8 cellular contexts compared by ENCODE assay signal in genomic region chrX:20547649-20548051, GRCh38.
DNase-seq lines count a peak whose midpoint lies in the region; ATAC-seq and TF ChIP-seq lines count a peak whose summit lies in the region.
"Had no signal": no experiment of that assay in that cellular context is flagged by ENCODE, and none has a peak within 500 bp of the region (broad histone marks: within the 10 kb centered on the region; RNA-seq: fewer than 3 reads in every experiment).

No MANE protein-coding gene starts in this region.

- no peak overlapping the region for H2BK12ac ChIP-seq in trophoblast cell (ENCODE audit: low read length)

- H3K79me1 ChIP-seq in IMR-90 (ENCODE audit: low read depth in 1 of 2, low read length in 2 of 2) (no peaks in the 10 kb centered on the region), trophoblast cell (ENCODE audit: low read length) (no peaks in the 10 kb centered on the region)

- H2BK5ac ChIP-seq in IMR-90 (ENCODE audit: low read depth, low read length, poor library complexity, severe bottlenecking) (no peak overlapping the region), trophoblast cell (ENCODE audit: low read depth, low read length, poor library complexity) (no peak overlapping the region)

- H3K27me3 ChIP-seq in IMR-90 (ENCODE audit: control insufficient read depth, insufficient read depth, low read length), result no peaks in the 10 kb centered on the region
- no peaks in the 10 kb centered on the region for H3K27me3 ChIP-seq in lower lobe of right lung (ENCODE audit: low read depth)
- H3K27me3 ChIP-seq in spleen (replicated peaks in 1 of 7), result no peaks in the 10 kb centered on the region
- H3K27me3 ChIP-seq in trophoblast cell (ENCODE audit: insufficient read depth, low read length), result no peaks in the 10 kb centered on the region

- CTCF ChIA-PET in IMR-90 (lab: Yijun Ruan, JAX), result no interaction called here

- dilution Hi-C loops in IMR-90 (cut with HindIII; ENCODE audit: low sequenced_read_pairs, unreplicated experiment), result no loop called here

- WGBS in IMR-90 (ENCODE audit: extremely low coverage in 2 of 2, insufficient read length in 1 of 2), 2 experiments, result no CpG with 5 or more reads among the region's 3 CpGs
- WGBS in spleen, 5 donors, result 56 to 80% (median 76%) methylated on average over 3 of the region's 3 CpGs
- no CpG with 5 or more reads among the region's 3 CpGs for WGBS in trophoblast cell (ENCODE audit: extremely low coverage, insufficient coverage, insufficient read length)

- H4K12ac ChIP-seq in trophoblast cell (ENCODE audit: low read depth, low read length), result no peak overlapping the region

- H3K36me3 ChIP-seq in IMR-90 (ENCODE audit: control insufficient read depth, insufficient read depth, low read length) (no peaks in the 10 kb centered on the region), lower lobe of right lung (no peaks in the 10 kb centered on the region), spleen (no peaks in the 10 kb centered on the region), trophoblast cell (ENCODE audit: control insufficient read depth in 1 of 2, insufficient read depth in 2 of 2, low read length in 2 of 2) (no peaks in the 10 kb centered on the region)

- no peak overlapping the region for H2AFZ ChIP-seq in IMR-90 (replicated peaks; ENCODE audit: low read length, poor library complexity)
- no peak overlapping the region for H2AFZ ChIP-seq in trophoblast cell (ENCODE audit: insufficient read depth, low read length, poor library complexity)

- no peak overlapping the region for H2AK9ac ChIP-seq in IMR-90 (replicated peaks; ENCODE audit: low read depth, low read length, poor library complexity)

- no peak overlapping the region; the same call in 1 of the 2 replicates for H2BK120ac ChIP-seq in IMR-90 (ENCODE audit: low read depth, low read length)
- no peak overlapping the region for H2BK120ac ChIP-seq in trophoblast cell (ENCODE audit: insufficient read depth, low read length, poor library complexity)

- no peak for TF ChIP-seq POLR2A in IMR-90 (IDR thresholded peaks at IDR 0.05; ENCODE audit: low read depth, low read length)
- no peak for TF ChIP-seq POLR2A in spleen (IDR thresholded peaks at IDR 0.05)

- intact Hi-C loops in IMR-90 (cut with micrococcal nuclease), result no loop called here
- intact Hi-C loops in lower lobe of right lung (cut with DNase I), result no loop called here
- intact Hi-C loops in spleen (cut with DNase I; ENCODE audit: low total_unique reads), result no loop called here

- no peaks in the 10 kb centered on the region for H3K79me2 ChIP-seq in trophoblast cell (ENCODE audit: control insufficient read depth, insufficient read depth, low read length, poor library complexity)

- H3K27ac ChIP-seq in IMR-90 (ENCODE audit: insufficient read depth, low read length), result peak overlapping the region; percentile 9; the same call in 1 of the 2 replicates
- no peak overlapping the region for H3K27ac ChIP-seq in lower lobe of right lung
- no peak overlapping the region for H3K27ac ChIP-seq in spleen
- no peak overlapping the region for H3K27ac ChIP-seq in trophoblast cell (ENCODE audit: low read depth, low read length)

- H3K4me2 ChIP-seq in IMR-90 (ENCODE audit: low read depth, low read length) (no peak overlapping the region; the same call in 1 of the 2 replicates), trophoblast cell (ENCODE audit: low read length) (no peak overlapping the region)

- no peak overlapping the region for H4K91ac ChIP-seq in IMR-90 (ENCODE audit: insufficient read depth, low read depth, low read length)
- no peak overlapping the region for H4K91ac ChIP-seq in trophoblast cell (ENCODE audit: low read depth, low read length)

- H3K4me3 ChIP-seq in IMR-90 (ENCODE audit: insufficient read depth, low read depth, low read length) (no peak overlapping the region), cardiac fibroblast (replicated peaks in 1 of 2; ENCODE audit: low read depth in 2 of 2, low read length in 2 of 2) (no peak overlapping the region), lower lobe of right lung (no peak overlapping the region), spleen (no peak overlapping the region), trophoblast cell (ENCODE audit: low read depth, low read length) (no peak overlapping the region)

- ATAC-seq in GM18861 (IDR thresholded peaks at IDR 0.05; ENCODE audit: unreplicated experiment) (peak; percentile 78), IMR-90 (ENCODE audit: low read depth) (peak; percentile 83), lower lobe of right lung (no peak)

- DNase-seq in IMR-90 (peak; percentile 68), cardiac fibroblast (ENCODE audit: low read depth in 2 of 2) (peak; percentile 54 to 55), renal cortical epithelial cell (ENCODE audit: low read depth) (peak; percentile 92), lower lobe of right lung (no peak), spleen (no peak), trophoblast cell (no peak)
- DNase-seq: NCI-H1694 treated with DMSO at 0.1 percent for 48 hours had no signal

- no peak overlapping the region for H2BK15ac ChIP-seq in IMR-90 (ENCODE audit: low read depth, low read length)

- in situ Hi-C loops in IMR-90 (cut with MboI; ENCODE audit: low sequenced_read_pairs), result loop anchor here (25.0 kb wide), 1 partner anchor 940 kb away; no protein-coding TSS in a partner anchor

- no peak overlapping the region for H3K9ac ChIP-seq in IMR-90 (ENCODE audit: low read depth, low read length)
- H3K9ac ChIP-seq in trophoblast cell (ENCODE audit: low read length), result no peak overlapping the region

- H3K23ac ChIP-seq in IMR-90 (ENCODE audit: low read depth, low read length) (no peak overlapping the region), trophoblast cell (ENCODE audit: low read length) (no peak overlapping the region)

- no peak overlapping the region for H3K4ac ChIP-seq in IMR-90 (ENCODE audit: low read depth, low read length)
- no peak overlapping the region for H3K4ac ChIP-seq in trophoblast cell (ENCODE audit: low read depth, low read length)

- H4K8ac ChIP-seq in IMR-90 (ENCODE audit: low read depth in 2 of 2, low read length in 2 of 2), result no peak overlapping the region
- H4K8ac ChIP-seq in trophoblast cell (ENCODE audit: low read depth, low read length), result no peak overlapping the region

- H3K9me1 ChIP-seq in IMR-90 (ENCODE audit: insufficient read depth, low read length), result no peaks in the 10 kb centered on the region

- BruUV-seq in IMR-90 (replicated peaks; lab: Mats Ljungman, UMichigan), result no TSS peak

- H3K14ac ChIP-seq in IMR-90 (replicated peaks; ENCODE audit: low read depth, low read length) (no peak overlapping the region), trophoblast cell (ENCODE audit: low read length) (no peak overlapping the region)

- H2AK5ac ChIP-seq in IMR-90 (ENCODE audit: low read depth, low read length), result no peak overlapping the region
- no peak overlapping the region for H2AK5ac ChIP-seq in trophoblast cell (ENCODE audit: low read length)

- TF ChIP-seq CTCF in IMR-90 (conservative IDR thresholded peaks at IDR 0.05; ENCODE audit: low read depth, low read length), result no peak
- no peak for TF ChIP-seq CTCF in cardiac fibroblast (IDR thresholded peaks at IDR 0.05; ENCODE audit: low read depth, low read length)
- no peak for TF ChIP-seq CTCF in lower lobe of right lung (IDR thresholded peaks at IDR 0.05)
- no peak for TF ChIP-seq CTCF in spleen (IDR thresholded peaks at IDR 0.05 in 8 of 11, conservative IDR thresholded peaks at IDR 0.05 in 3 of 11)

- H4K20me1 ChIP-seq in IMR-90 (ENCODE audit: insufficient read depth, low read length), result no peaks in the 10 kb centered on the region

- POLR2A ChIA-PET in IMR-90 (lab: Charles Lee; ENCODE audit: unreplicated experiment), result interaction anchor here (0.6 kb wide), 1 partner anchor 411 kb away, joined by 5 read pairs; no protein-coding TSS in a partner anchor

- H3K18ac ChIP-seq in IMR-90 (ENCODE audit: low read depth, low read length) (no peak overlapping the region), trophoblast cell (ENCODE audit: low read length) (no peak overlapping the region)

- no peak overlapping the region for H3K56ac ChIP-seq in IMR-90 (ENCODE audit: extremely low read depth, insufficient read depth, low read length)

- TF ChIP-seq RAD21 in IMR-90 (IDR thresholded peaks at IDR 0.05; ENCODE audit: low read length), result no peak

- no peaks in the 10 kb centered on the region for H3K4me1 ChIP-seq in IMR-90 (ENCODE audit: control insufficient read depth, insufficient read depth, low read length)
- H3K4me1 ChIP-seq in lower lobe of right lung, result no peaks in the 10 kb centered on the region
- H3K4me1 ChIP-seq in spleen, result no peaks in the 10 kb centered on the region
- no peaks in the 10 kb centered on the region for H3K4me1 ChIP-seq in trophoblast cell (ENCODE audit: control insufficient read depth in 1 of 2, insufficient read depth in 2 of 2, low read length in 2 of 2)

- peak overlapping the region; percentile 36; the same call in 1 of the 2 replicates for H4K5ac ChIP-seq in IMR-90 (ENCODE audit: low read depth, low read length)

- peaks cover under 1% of the 10 kb centered on the region; the same call in 1 of the 2 replicates for H3K9me3 ChIP-seq in IMR-90 (ENCODE audit: control insufficient read depth, insufficient read depth, low read length)
- H3K9me3 ChIP-seq in lower lobe of right lung, result no peaks in the 10 kb centered on the region
- H3K9me3 ChIP-seq in spleen, result peaks cover 0 to 20% (median 3%) of the 10 kb centered on the region in 8 donors
- no peaks in the 10 kb centered on the region for H3K9me3 ChIP-seq in trophoblast cell (ENCODE audit: insufficient read depth, low read depth, low read length)

- H2BK20ac ChIP-seq in IMR-90 (ENCODE audit: low read depth, low read length), result no peak overlapping the region

TF ChIP-seq in IMR-90, 13 proteins besides CTCF, POLR2A, EP300 and RAD21 (continues in another document):
- no peak for TF ChIP-seq MAZ (IDR thresholded peaks at IDR 0.05; ENCODE audit: borderline replicate concordance, low read depth, low read length)
- no peak for TF ChIP-seq CHD1 (IDR thresholded peaks at IDR 0.05; ENCODE audit: low read depth, low read length)
- TF ChIP-seq USF2 (IDR thresholded peaks at IDR 0.05; ENCODE audit: low read depth, low read length), result no peak
- no peak for TF ChIP-seq BHLHE40 (IDR thresholded peaks at IDR 0.05; ENCODE audit: low read depth, low read length)
- TF ChIP-seq RCOR1 (IDR thresholded peaks at IDR 0.05; ENCODE audit: insufficient replicate concordance, low read length), result no peak
- no peak for TF ChIP-seq MAFK (IDR thresholded peaks at IDR 0.05; ENCODE audit: low read depth, low read length)
- TF ChIP-seq SMC3 (IDR thresholded peaks at IDR 0.05; ENCODE audit: low read depth, low read length), result no peak
- no peak for TF ChIP-seq FOS (IDR thresholded peaks at IDR 0.05; ENCODE audit: low read depth, low read length)
- TF ChIP-seq NFE2L2 (IDR thresholded peaks at IDR 0.05; ENCODE audit: low read depth, low read length), result no peak
- no peak for TF ChIP-seq MXI1 (IDR thresholded peaks at IDR 0.05; ENCODE audit: borderline replicate concordance, low read depth, low read length)

Comparison
In these comparisons a context has a peak if more than half of its experiments do, and no peak if none do; other contexts are left out.
1. ATAC-seq: peak in GM18861 (single experiment) and IMR-90 (single experiment); none in lower lobe of right lung (0 of 2).
2. DNase-seq: peak in IMR-90 (single experiment), cardiac fibroblast (2 of 2) and renal cortical epithelial cell (single experiment); none in lower lobe of right lung (single experiment), spleen (single experiment) and trophoblast cell (0 of 2).